Comparison of ENCODE assay signal across 2 cellular contexts in the genomic region with DNA sequence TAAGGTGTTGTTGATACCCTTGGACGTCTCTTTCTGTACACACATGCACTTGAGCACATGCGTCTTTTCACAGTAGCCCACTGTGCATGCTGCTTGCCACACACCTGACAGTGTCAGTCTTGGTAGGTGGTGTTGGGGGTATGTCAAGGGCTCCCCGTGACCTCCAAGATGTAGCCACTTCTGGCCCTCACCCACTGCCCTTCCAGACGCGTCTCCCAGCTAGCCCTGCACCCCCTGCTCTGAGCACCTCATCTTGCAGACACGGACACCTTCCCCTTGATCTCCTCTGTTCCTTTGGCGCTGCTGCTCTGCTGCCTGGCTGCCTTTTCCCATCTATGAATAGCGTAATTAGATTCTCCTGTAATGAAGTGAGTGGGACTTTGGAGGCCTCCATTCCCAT.
TF ChIP-seq lines count a peak whose summit lies in the region.

No MANE protein-coding gene starts in this region.

TF ChIP-seq in HepG2, 621 proteins besides CTCF, POLR2A, EP300 and RAD21 (continued from another document):
- 0 out of 2 replicates have a peak, but pooled peaks have one; percentile 16 for TF ChIP-seq MNT (IDR thresholded peaks at IDR 0.05)

TF ChIP-seq in SK-N-SH treated with all-trans-retinoic acid at 6 μM for 48 hours, 23 proteins besides CTCF, POLR2A, EP300 and RAD21 (continued from another document):
- no peak for TF ChIP-seq TSHZ2 (CRISPR knock-in tag; IDR thresholded peaks at IDR 0.05)
- TF ChIP-seq SNAI2 (CRISPR knock-in tag; IDR thresholded peaks at IDR 0.05): no peak
- TF ChIP-seq BACH2 (CRISPR knock-in tag; IDR thresholded peaks at IDR 0.05; ENCODE audit: borderline replicate concordance): no peak
- TF ChIP-seq CREB5 (CRISPR knock-in tag; IDR thresholded peaks at IDR 0.05; ENCODE audit: low read depth): no peak
